25 cellular contexts compared by ENCODE assay signal in the genomic region with DNA sequence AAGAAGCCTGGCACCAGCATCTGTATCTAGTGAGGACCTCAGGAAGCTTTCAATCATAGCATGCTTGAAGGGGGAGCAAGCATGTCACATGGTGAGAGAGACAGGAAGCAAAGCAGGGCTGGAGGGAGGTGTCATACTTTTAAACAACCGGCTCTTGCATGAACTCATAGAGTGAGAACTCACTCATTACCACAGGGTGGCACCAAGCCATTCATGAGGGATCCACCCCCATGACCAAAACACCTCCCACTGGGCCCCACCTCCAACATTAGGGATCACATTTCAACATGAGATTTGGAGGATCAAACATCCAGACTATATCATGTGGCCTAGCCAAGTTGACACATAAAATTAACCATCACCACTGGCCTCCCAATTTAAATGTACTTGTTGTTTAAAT.
DNase-seq lines count a peak whose midpoint lies in the region; ATAC-seq and TF ChIP-seq lines count a peak whose summit lies in the region.
"Had no signal": no experiment of that assay in that cellular context is flagged by ENCODE, and none has a peak within 500 bp of the region (broad histone marks: within the 10 kb centered on the region; RNA-seq: fewer than 3 reads in every experiment).

No MANE protein-coding gene starts in this region.

- CTCF ChIA-PET in OCI-LY7 (lab: Charles Lee; ENCODE audit: unreplicated experiment): no interaction called here

- TF ChIP-seq EP300 in transverse colon (IDR thresholded peaks at IDR 0.05; ENCODE audit: low read depth): no peak

- no peak overlapping the region for H2AFZ ChIP-seq in OCI-LY7 (ENCODE audit: low read length)

- no TSS peak for BruUV-seq in OCI-LY7 (replicated peaks; lab: Mats Ljungman, UMichigan)

- no peaks in the 10 kb centered on the region for H3K9me2 ChIP-seq in OCI-LY7 (ENCODE audit: insufficient read depth, low read length)

- intact Hi-C loops in OCI-LY7 (cut with micrococcal nuclease; ENCODE audit: unreplicated experiment) (no loop called here), transverse colon (cut with DNase I; ENCODE audit: low total_unique reads) (no loop called here)

- no peak overlapping the region for H3K4me2 ChIP-seq in OCI-LY7 (ENCODE audit: low read length)

- H3K27me3 ChIP-seq in foreskin keratinocyte (peaks cover 7% of the 10 kb centered on the region), transverse colon (no peaks in the 10 kb centered on the region)
- H3K27me3 ChIP-seq: adrenal gland, body of pancreas, testis, uterus had no signal

- POLR2A ChIA-PET in OCI-LY7 (lab: Charles Lee): no interaction called here

- no peak for TF ChIP-seq POLR2A in transverse colon (IDR thresholded peaks at IDR 0.05)

- H3K4me3 ChIP-seq in OCI-LY7 (ENCODE audit: low read depth, low read length, poor library complexity, severe bottlenecking) (no peak overlapping the region), transverse colon (no peak overlapping the region)
- H3K4me3 ChIP-seq: adrenal gland, body of pancreas, mucosa of descending colon, SK-N-MC, testis, uterus had no signal

- H4K20me1 ChIP-seq in OCI-LY7 (ENCODE audit: insufficient read depth, low read length): no peaks in the 10 kb centered on the region

- H3K27ac ChIP-seq in OCI-LY7 (ENCODE audit: low read depth, low read length, poor library complexity, severe bottlenecking): no peak overlapping the region
- H3K27ac ChIP-seq in foreskin keratinocyte: no peak overlapping the region
- no peak overlapping the region for H3K27ac ChIP-seq in transverse colon
- H3K27ac ChIP-seq: adrenal gland, body of pancreas, C4-2B, SK-N-MC, testis, uterus had no signal

- in situ Hi-C loops in transverse colon (cut with MboI; ENCODE audit: low pct_ligation_motif_present in 1 of 4, low pct_unique_long_range_greater_than_20kb in 1 of 4, low sequenced_read_pairs in 3 of 4): no loop called here

- WGBS in transverse colon (ENCODE audit: low coverage in 1 of 2), 2 donors: 11% methylated on average over 1 of the region's 1 CpG; no CpG with 5 or more reads in 1 of the 2 donors

- no peaks in the 10 kb centered on the region for H3K79me2 ChIP-seq in OCI-LY7 (ENCODE audit: insufficient read depth, low read depth, low read length)

- H3K4me1 ChIP-seq in OCI-LY7 (ENCODE audit: insufficient read depth, low read length, poor library complexity, severe bottlenecking) (no peaks in the 10 kb centered on the region), foreskin keratinocyte (no peaks in the 10 kb centered on the region), transverse colon (no peaks in the 10 kb centered on the region)
- H3K4me1 ChIP-seq: adrenal gland, uterus had no signal

- ATAC-seq in foreskin keratinocyte (peak; percentile 32), GM21528 (IDR thresholded peaks at IDR 0.05; ENCODE audit: low FRiP score, unreplicated experiment) (no peak)
- ATAC-seq: activated CD8-positive, alpha-beta memory T cell treated with anti-CD3 and anti-CD28 coated beads, Interleukin-2, amount 10 ng/mL, durations not matched to agents 7 days and 5 days; activated T-cell treated with anti-CD3 and anti-CD28 coated beads, Interleukin-2, amount 50 U/mL, for 72 hours; body of pancreas; mucosa of descending colon; natural killer cell treated with Interleukin-12 subunit alpha and Interleukin-12 subunit beta and Interleukin-15 and Interleukin-18, amount 100 ng/mL, for 72 hours; T-helper 17 cell had no signal

- TF ChIP-seq CTCF in OCI-LY7 (conservative IDR thresholded peaks at IDR 0.05; ENCODE audit: low read length) (no peak), foreskin keratinocyte (conservative IDR thresholded peaks at IDR 0.05) (peak; percentile 31), transverse colon (IDR thresholded peaks at IDR 0.05) (no peak)

- H3K9me3 ChIP-seq in OCI-LY7 (ENCODE audit: low read length) (no peaks in the 10 kb centered on the region), transverse colon (no peaks in the 10 kb centered on the region)
- H3K9me3 ChIP-seq: adrenal gland, body of pancreas, mucosa of descending colon, testis, uterus had no signal

- no peaks in the 10 kb centered on the region for H3K36me3 ChIP-seq in OCI-LY7 (ENCODE audit: insufficient read depth, low read length)
- no peaks in the 10 kb centered on the region for H3K36me3 ChIP-seq in transverse colon
- H3K36me3 ChIP-seq: adrenal gland, uterus had no signal

- DNase-seq in activated CD4-positive, alpha-beta T cell treated with anti-CD3 and anti-CD28 coated beads for 48 hours: peak; percentile 11
- no peak for DNase-seq in activated CD4-positive, alpha-beta T cell treated with anti-CD3 and anti-CD28 coated beads, Interleukin-2, amount 50 U/mL, for 4 hours
- DNase-seq in HT-29 (ENCODE audit: low spot score) (peak; percentile 36), OCI-LY7 (ENCODE audit: low spot score) (peak; percentile 2), foreskin keratinocyte (peak in 1 of 2 donors; percentile 26), transverse colon (no peak), midbrain (lab: John Stamatoyannopoulos, UW) (no peak)
- DNase-seq: activated CD4-positive, alpha-beta T cell treated with anti-CD3 and anti-CD28 coated beads for 4 hours; activated CD8-positive, alpha-beta memory T cell treated with anti-CD3 and anti-CD28 coated beads, Interleukin-2, amount 10 ng/mL, durations not matched to agents 7 days and 5 days; activated naive CD4-positive, alpha-beta T cell; activated T-cell treated with anti-CD3 and anti-CD28 coated beads, Interleukin-2, amount 50 U/mL, for 72 hours; adrenal gland; body of pancreas; KBM-7; mucosa of descending colon; NCI-H1436 treated with DMSO at 0.1 percent for 48 hours; NCI-H524 treated with DMSO at 0.1 percent for 48 hours; stimulated activated naive CD4-positive, alpha-beta T cell treated with Interleukin-2 at 50 U/mL for 16 hours; T-helper 17 cell; testis; uterus had no signal

Comparison
In these comparisons a context has a peak if more than half of its experiments do, and no peak if none do; other contexts are left out.
1. DNase-seq: peak in activated CD4-positive, alpha-beta T cell treated with anti-CD3 and anti-CD28 coated beads for 48 hours (single experiment), HT-29 (single experiment) and OCI-LY7 (single experiment); none in activated CD4-positive, alpha-beta T cell treated with anti-CD3 and anti-CD28 coated beads, Interleukin-2, amount 50 U/mL, for 4 hours (0 of 2), transverse colon (single experiment) and midbrain (single experiment).